ENCODE assay signal across 8 cellular contexts in the genomic region with DNA sequence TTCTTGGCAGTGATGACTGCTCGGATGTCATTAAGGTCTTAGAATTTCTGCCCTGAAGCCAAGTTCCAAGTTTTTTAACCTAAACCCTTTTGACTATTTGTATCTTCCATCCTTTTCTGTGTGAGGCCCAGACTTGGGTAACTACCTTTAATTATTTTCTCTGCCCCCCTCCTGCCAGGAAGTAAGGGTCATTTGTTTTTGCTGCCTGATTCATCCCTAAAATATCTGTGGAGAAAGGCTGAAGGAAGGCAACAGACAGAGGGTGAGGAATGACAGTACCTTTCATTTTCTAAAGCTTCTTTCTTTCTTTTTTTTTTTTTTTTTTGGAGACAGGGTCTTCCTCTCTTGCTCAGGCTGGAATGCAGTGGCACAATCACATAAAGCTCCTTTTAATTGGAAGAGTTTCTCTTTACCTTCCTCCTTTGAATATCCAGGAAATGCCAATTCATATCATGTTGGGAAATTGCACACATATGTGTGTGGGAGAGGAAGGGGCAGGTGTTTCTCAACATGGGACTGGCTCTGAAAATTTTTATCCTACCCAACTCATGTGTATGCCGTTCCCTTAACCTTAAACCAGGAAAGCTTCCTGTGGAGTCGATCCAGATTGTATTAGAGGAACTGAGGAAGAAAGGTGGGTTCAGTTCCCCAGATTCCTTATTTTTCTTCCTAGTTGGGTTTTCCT. TPM values are rescaled to one million over a fixed set of nuclear protein-coding genes. Genes with fewer than 3 reads are reported as not detected.
A peak's percentile ranks its signal among the peaks of the same experiment; 100 is the strongest.
DNase-seq lines count a peak whose midpoint lies in the region; ATAC-seq, FAIRE-seq and TF ChIP-seq lines count a peak whose summit lies in the region.

No MANE protein-coding gene starts in this region.

- peaks cover 0 to 2% of the 10 kb centered on the region in 2 experiments for H3K4me1 ChIP-seq in trophoblast cell (ENCODE audit: control insufficient read depth in 1 of 2, insufficient read depth in 2 of 2, low read length in 2 of 2)

- no peak overlapping the region for H3K14ac ChIP-seq in trophoblast cell (ENCODE audit: low read length)

- H4K91ac ChIP-seq in trophoblast cell (ENCODE audit: low read depth, low read length), result peak overlapping the region; percentile 80

- H3K27me3 ChIP-seq in trophoblast cell (ENCODE audit: insufficient read depth, low read length), result no peaks in the 10 kb centered on the region

- peak overlapping the region; percentile 36 for H3K27ac ChIP-seq in trophoblast cell (ENCODE audit: low read depth, low read length)

- H3K79me2 ChIP-seq in trophoblast cell (ENCODE audit: control insufficient read depth, insufficient read depth, low read length, poor library complexity), result no peaks in the 10 kb centered on the region

- no peaks in the 10 kb centered on the region for H3K9me3 ChIP-seq in trophoblast cell (ENCODE audit: insufficient read depth, low read depth, low read length)

- no peak overlapping the region for H2BK12ac ChIP-seq in trophoblast cell (ENCODE audit: low read length)

- peak overlapping the region; percentile 55 for H2AFZ ChIP-seq in trophoblast cell (ENCODE audit: insufficient read depth, low read length, poor library complexity)

- no peak overlapping the region for H2BK5ac ChIP-seq in trophoblast cell (ENCODE audit: low read depth, low read length, poor library complexity)

- H2BK120ac ChIP-seq in trophoblast cell (ENCODE audit: insufficient read depth, low read length, poor library complexity), result no peak overlapping the region

- no peak overlapping the region for H2AK5ac ChIP-seq in trophoblast cell (ENCODE audit: low read length)

- H3K36me3 ChIP-seq in trophoblast cell (ENCODE audit: control insufficient read depth in 1 of 2, insufficient read depth in 2 of 2, low read length in 2 of 2), result peaks cover 20 to 27% of the 10 kb centered on the region in 2 experiments

- no CpG with 5 or more reads among the region's 3 CpGs for WGBS in trophoblast cell (ENCODE audit: extremely low coverage, insufficient coverage, insufficient read length)

- H4K12ac ChIP-seq in trophoblast cell (ENCODE audit: low read depth, low read length), result peak overlapping the region; percentile 78

- no peak overlapping the region for H3K4ac ChIP-seq in trophoblast cell (ENCODE audit: low read depth, low read length)

- no peak for ATAC-seq in HG03439 (IDR thresholded peaks at IDR 0.05; ENCODE audit: unreplicated experiment)
- no peak for ATAC-seq in HG03521 (IDR thresholded peaks at IDR 0.05; ENCODE audit: unreplicated experiment)

- H3K9ac ChIP-seq in trophoblast cell (ENCODE audit: low read length), result peak overlapping the region; percentile 95

- peak overlapping the region; percentile 69 for H3K4me2 ChIP-seq in trophoblast cell (ENCODE audit: low read length)

- no peak for TF ChIP-seq CTCF in epithelial cell of proximal tubule (conservative IDR thresholded peaks at IDR 0.05; ENCODE audit: low read depth, low read length)

- peak overlapping the region; percentile 97 for H4K8ac ChIP-seq in trophoblast cell (ENCODE audit: low read depth, low read length)

- no peak overlapping the region for H3K23ac ChIP-seq in trophoblast cell (ENCODE audit: low read length)

- peak; percentile 77 for DNase-seq in ELR (ENCODE audit: low read depth)
- DNase-seq in RCC 7860 (ENCODE audit: low spot score), result peak; percentile 70
- DNase-seq in epithelial cell of proximal tubule (ENCODE audit: low read depth), result no peak
- DNase-seq in trophoblast cell, result peak in 1 of 2 donors; percentile 11
- DNase-seq in SW480 (ENCODE audit: low spot score), result no peak
- no peak for DNase-seq in NCI-H748 (lab: John Stamatoyannopoulos, UW; ENCODE audit: unreplicated experiment)

- H3K79me1 ChIP-seq in trophoblast cell (ENCODE audit: low read length), result peaks cover 6% of the 10 kb centered on the region

- peak; percentile 87 for FAIRE-seq in RCC 7860 (lab: Jason Lieb, UNC)

- H3K4me3 ChIP-seq in epithelial cell of proximal tubule (ENCODE audit: low read depth, low read length) (peak overlapping the region; percentile 79), trophoblast cell (ENCODE audit: low read depth, low read length) (no peak overlapping the region)

- H3K18ac ChIP-seq in trophoblast cell (ENCODE audit: low read length), result no peak overlapping the region

RNA-seq across cellular contexts. Expression of a gene that starts 1.0 kb away (rescaled TPM):
- 90.1 and 136 TPM in 2 replicates for total RNA-seq in epithelial cell of proximal tubule
- 66.3 and 72.1 TPM in 2 replicates for polyA plus RNA-seq in trophoblast cell (2013)

RNA-seq across cellular contexts. Expression of a gene that starts 6.2 kb away (rescaled TPM):
- 2.3 and 11.3 TPM in 2 replicates for total RNA-seq in epithelial cell of proximal tubule
- polyA plus RNA-seq in trophoblast cell (2013), result 1.7 and 1.9 TPM in 2 replicates

RNA-seq across cellular contexts. Expression of a gene that starts 13.2 kb away (rescaled TPM):
- total RNA-seq in epithelial cell of proximal tubule, result 1.0 and 4.3 TPM in 2 replicates
- polyA plus RNA-seq in trophoblast cell (2013), result 0.64 TPM in 2 replicates

RNA-seq across cellular contexts. Expression of a gene that starts 24.3 kb away (rescaled TPM):
- total RNA-seq in epithelial cell of proximal tubule, result 85.6 and 95.0 TPM in 2 replicates
- 57.8 and 61.4 TPM in 2 replicates for polyA plus RNA-seq in trophoblast cell (2013)

RNA-seq across cellular contexts. Expression of a gene that starts 24.5 kb away (rescaled TPM):
- total RNA-seq in epithelial cell of proximal tubule, result not detected in 2 replicates
- 0.14 and 0.25 TPM in 2 replicates for polyA plus RNA-seq in trophoblast cell (2013)

Comparison
In these comparisons a context has a peak if more than half of its experiments do, and no peak if none do; other contexts are left out.
1. DNase-seq: peak in ELR (single experiment) and RCC 7860 (single experiment); none in epithelial cell of proximal tubule (single experiment), SW480 (single experiment) and NCI-H748 (single experiment).